ENCODE assay signal across 34 cellular contexts in the genomic region with DNA sequence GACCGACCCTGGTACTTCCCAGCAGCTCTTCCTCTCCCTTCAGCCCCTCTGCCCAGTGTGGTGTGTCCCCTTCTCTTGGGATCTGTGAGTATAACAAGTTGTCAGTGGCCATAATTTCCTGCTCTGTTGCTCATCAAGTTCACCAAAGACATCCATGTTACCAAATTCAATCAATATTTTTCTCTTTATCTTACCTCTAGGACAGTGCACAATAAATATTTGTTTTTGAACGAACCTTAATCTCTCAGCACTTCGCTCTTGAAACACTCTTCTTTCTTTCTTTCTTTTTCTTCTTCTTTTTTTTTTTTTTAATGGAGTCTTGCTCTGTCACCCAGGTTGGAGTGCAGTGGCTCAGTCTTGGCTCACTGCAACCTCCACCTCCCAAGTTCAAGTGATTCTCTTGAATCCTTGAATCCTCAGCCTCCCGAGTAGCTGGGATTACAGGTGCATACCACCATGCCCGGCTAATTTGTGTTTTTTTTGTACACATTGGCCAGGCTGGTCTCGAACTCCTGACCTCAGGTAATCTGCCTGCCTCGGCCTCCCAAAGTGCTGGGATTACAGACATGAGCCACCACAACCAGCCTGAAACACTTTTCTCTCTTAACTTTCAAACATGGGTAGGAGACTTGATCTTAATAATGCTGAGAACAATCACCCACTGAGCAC. TPM values are rescaled to one million over a fixed set of nuclear protein-coding genes. Genes with fewer than 3 reads are reported as not detected.
DNase-seq lines count a peak whose midpoint lies in the region; ATAC-seq, FAIRE-seq and TF ChIP-seq lines count a peak whose summit lies in the region.
"Had no signal": no experiment of that assay in that cellular context is flagged by ENCODE, and none has a peak within 500 bp of the region (broad histone marks: within the 10 kb centered on the region; RNA-seq: fewer than 3 reads in every experiment).

No MANE protein-coding gene starts in this region.

- TF ChIP-seq POLR2A in HepG2 (IDR thresholded peaks at IDR 0.05; ENCODE audit: insufficient read depth in 1 of 2, low read depth in 2 of 2, low read length in 2 of 2) (no peak), right lobe of liver (IDR thresholded peaks at IDR 0.05) (no peak)

- peaks cover 0 to 7% of the 10 kb centered on the region in 2 donors for H3K4me1 ChIP-seq in kidney (ENCODE audit: control insufficient read depth in 1 of 2, insufficient read depth in 1 of 2, low read depth in 1 of 2, low read length in 2 of 2)
- peaks cover 19% of the 10 kb centered on the region for H3K4me1 ChIP-seq in HepG2 (ENCODE audit: insufficient read depth, low read length)
- H3K4me1 ChIP-seq in right lobe of liver = peaks cover 0 to 19% (median 3%) of the 10 kb centered on the region in 4 donors
- H3K4me1 ChIP-seq: BE2C, BLaER1 had no signal

- WGBS in HepG2 (ENCODE audit: low lambda C conversion rate) = 3% methylated on average over 7 of the region's 7 CpGs
- WGBS in right lobe of liver (ENCODE audit: insufficient coverage, low coverage, low lambda C conversion rate, missing lambda C conversion rate) = 32% methylated on average over 6 of the region's 7 CpGs

- FAIRE-seq in kidney (lab: Jason Lieb, UNC) (no peak), HepG2 (lab: Jason Lieb, UNC) (no peak)
- FAIRE-seq: A204.1, GM12878, GM12892, GM18507, GM19239 had no signal

- no peak overlapping the region for H2AFZ ChIP-seq in HepG2 (ENCODE audit: low read length)

- no peaks in the 10 kb centered on the region for H4K20me1 ChIP-seq in HepG2 (ENCODE audit: insufficient read depth, low read length)
- H4K20me1 ChIP-seq: BLaER1 had no signal

- H3K27ac ChIP-seq in kidney (ENCODE audit: low read depth in 2 of 2, low read length in 2 of 2) (peak overlapping the region; percentile 56 to 81), HepG2 (ENCODE audit: extremely low read length, insufficient read depth, low read length) (no peak overlapping the region), right lobe of liver (peak overlapping the region in 1 of 3 donors; percentile 24)
- H3K27ac ChIP-seq: BLaER1 had no signal

- intact Hi-C loops in kidney (cut with DNase I) (no loop called here), HepG2 (cut with micrococcal nuclease; ENCODE audit: unreplicated experiment) (no loop called here), right lobe of liver (cut with DNase I) (no loop called here)

- ATAC-seq in HepG2 = peak; percentile 60
- peak; percentile 69 to 83 (median 76) for ATAC-seq in right lobe of liver
- ATAC-seq in GM19324 (IDR thresholded peaks at IDR 0.05; ENCODE audit: low FRiP score, unreplicated experiment) = no peak
- no peak for ATAC-seq in stimulated activated memory B cell treated with anti-CD40 and anti-IgM and Interleukin-4, amounts not matched to agents 10 μg/mL and 1 μg/mL and 100 μg/mL, for 72 hours
- ATAC-seq: GM12878 had no signal

- H3K4me2 ChIP-seq in HepG2 (ENCODE audit: low read depth, low read length) = peak overlapping the region; percentile 28; the same call in 1 of the 2 replicates
- H3K4me2 ChIP-seq: BLaER1 had no signal

- no peak for DNase-seq in kidney
- no peak for DNase-seq in HepG2 (ENCODE audit: low spot score)
- DNase-seq in right lobe of liver = no peak
- DNase-seq in progenitor cell of endocrine pancreas (ENCODE audit: low spot score, unreplicated experiment) = no peak
- DNase-seq in SHP77 (lab: John Stamatoyannopoulos, UW) = no peak
- no peak for DNase-seq in H4 (ENCODE audit: low spot score)
- DNase-seq: 8988T; ACHN; BE2C; C1 segment of cervical spinal cord; CD4-positive, alpha-beta memory T cell; CD4-positive, CD25-positive, alpha-beta regulatory T cell; CD8-positive, alpha-beta memory T cell; COR-L47; DMS 273 treated with DMSO at 0.1 percent for 48 hours; DMS153; DMS53; DMS79; DND-41; EL; GDM1 had no signal

- no TSS peak for BruUV-seq in HepG2 (replicated peaks; lab: Mats Ljungman, UMichigan)

- peaks cover 14% of the 10 kb centered on the region for H3K4me1 Mint-ChIP-seq in progenitor cell of endocrine pancreas (ENCODE audit: low read depth)
- H3K4me1 Mint-ChIP-seq in stimulated activated memory B cell treated with anti-CD40 and anti-IgM and Interleukin-4, amounts not matched to agents 10 μg/mL and 1 μg/mL and 100 μg/mL, for 72 hours = no peaks in the 10 kb centered on the region
- H3K4me1 Mint-ChIP-seq: CD14-positive monocyte; CD4-positive, alpha-beta memory T cell; CD4-positive, CD25-positive, alpha-beta regulatory T cell; CD8-positive, alpha-beta memory T cell had no signal

- no peak overlapping the region for H3K4me3 Mint-ChIP-seq in progenitor cell of endocrine pancreas (ENCODE audit: low read depth)
- H3K4me3 Mint-ChIP-seq in stimulated activated memory B cell treated with anti-CD40 and anti-IgM and Interleukin-4, amounts not matched to agents 10 μg/mL and 1 μg/mL and 100 μg/mL, for 72 hours = no peak overlapping the region
- H3K4me3 Mint-ChIP-seq: CD14-positive monocyte; CD4-positive, alpha-beta memory T cell; CD4-positive, CD25-positive, alpha-beta regulatory T cell; CD8-positive, alpha-beta memory T cell had no signal

- H3K79me2 ChIP-seq in HepG2 (ENCODE audit: insufficient read depth, low read length) = no peaks in the 10 kb centered on the region

- 0 out of 4 replicates have a peak, but pooled peaks of 1 of the 2 experiments have one; percentile 25 for TF ChIP-seq EP300 in HepG2 (IDR thresholded peaks at IDR 0.05; ENCODE audit: low read depth in 2 of 2, low read length in 2 of 2)
- no peak for TF ChIP-seq EP300 in HepG2 (CRISPR knock-in tag; IDR thresholded peaks at IDR 0.05; ENCODE audit: borderline replicate concordance)

- H3K9me3 ChIP-seq in kidney (ENCODE audit: control insufficient read depth in 1 of 2, low read length in 2 of 2) (no peaks in the 10 kb centered on the region), HepG2 (ENCODE audit: low read length) (no peaks in the 10 kb centered on the region), right lobe of liver (no peaks in the 10 kb centered on the region)
- H3K9me3 ChIP-seq: BE2C, BLaER1 had no signal

- H3K27ac Mint-ChIP-seq in progenitor cell of endocrine pancreas = peak overlapping the region; percentile 10
- H3K27ac Mint-ChIP-seq in stimulated activated memory B cell treated with anti-CD40 and anti-IgM and Interleukin-4, amounts not matched to agents 10 μg/mL and 1 μg/mL and 100 μg/mL, for 72 hours = no peak overlapping the region
- H3K27ac Mint-ChIP-seq: CD14-positive monocyte; CD4-positive, alpha-beta memory T cell; CD4-positive, CD25-positive, alpha-beta regulatory T cell; CD8-positive, alpha-beta memory T cell had no signal

- in situ Hi-C loops in HepG2 (cut with HindIII; ENCODE audit: extremely low pct_ligation_motif_present, low pct_unique_long_range_greater_than_20kb) = no loop called here

- H3K9me3 Mint-ChIP-seq in progenitor cell of endocrine pancreas (ENCODE audit: low read depth) = peaks cover 5% of the 10 kb centered on the region
- peaks cover 3% of the 10 kb centered on the region for H3K9me3 Mint-ChIP-seq in stimulated activated memory B cell treated with anti-CD40 and anti-IgM and Interleukin-4, amounts not matched to agents 10 μg/mL and 1 μg/mL and 100 μg/mL, for 72 hours

- TF ChIP-seq RAD21 in HepG2 (CRISPR knock-in tag; IDR thresholded peaks at IDR 0.05) = no peak

- no peak overlapping the region for H3K4me3 ChIP-seq in kidney (ENCODE audit: low read length in 2 of 2)
- H3K4me3 ChIP-seq in HepG2 (replicated peaks in 1 of 3; ENCODE audit: insufficient read depth in 1 of 3, low read depth in 2 of 3, low read length in 3 of 3) = no peak overlapping the region
- no peak overlapping the region for H3K4me3 ChIP-seq in right lobe of liver
- H3K4me3 ChIP-seq: BLaER1, GM12878 had no signal

- peaks cover 24% of the 10 kb centered on the region for H3K27me3 Mint-ChIP-seq in progenitor cell of endocrine pancreas
- no peaks in the 10 kb centered on the region for H3K27me3 Mint-ChIP-seq in stimulated activated memory B cell treated with anti-CD40 and anti-IgM and Interleukin-4, amounts not matched to agents 10 μg/mL and 1 μg/mL and 100 μg/mL, for 72 hours

- H3K9ac ChIP-seq in kidney (ENCODE audit: low read length in 2 of 2) (no peak overlapping the region), HepG2 (ENCODE audit: insufficient read depth, low read depth, low read length) (no peak overlapping the region)
- H3K9ac ChIP-seq: BLaER1 had no signal

- H3K27me3 ChIP-seq in HepG2 (ENCODE audit: control insufficient read depth in 1 of 2, insufficient read depth in 2 of 2, low read length in 2 of 2) (peaks cover 0 to 4% of the 10 kb centered on the region in 2 experiments; a peak in 1 of 5 replicates), right lobe of liver (no peaks in the 10 kb centered on the region)
- H3K27me3 ChIP-seq: BE2C, BLaER1 had no signal

- no peaks in the 10 kb centered on the region for H3K36me3 Mint-ChIP-seq in progenitor cell of endocrine pancreas (ENCODE audit: insufficient read depth)
- no peaks in the 10 kb centered on the region for H3K36me3 Mint-ChIP-seq in stimulated activated memory B cell treated with anti-CD40 and anti-IgM and Interleukin-4, amounts not matched to agents 10 μg/mL and 1 μg/mL and 100 μg/mL, for 72 hours
- H3K36me3 Mint-ChIP-seq: CD14-positive monocyte; CD4-positive, alpha-beta memory T cell; CD4-positive, CD25-positive, alpha-beta regulatory T cell; CD8-positive, alpha-beta memory T cell had no signal

- POLR2A ChIA-PET in HepG2 (lab: Yijun Ruan, JAX) = no interaction called here

- TF ChIP-seq CTCF in kidney (IDR thresholded peaks at IDR 0.05; ENCODE audit: borderline replicate concordance, extremely low read depth, insufficient read depth) = no peak
- TF ChIP-seq CTCF in HepG2 (CRISPR knock-in tag; IDR thresholded peaks at IDR 0.05) = no peak
- TF ChIP-seq CTCF in right lobe of liver (IDR thresholded peaks at IDR 0.05) = no peak
- TF ChIP-seq CTCF in progenitor cell of endocrine pancreas (IDR thresholded peaks at IDR 0.05; ENCODE audit: unreplicated experiment) = no peak

- CTCF ChIA-PET in HepG2 (lab: Yijun Ruan, JAX; ENCODE audit: low intra/inter-chr PET ratio, low total read pairs) = no interaction called here

- H3K36me3 ChIP-seq in kidney (ENCODE audit: control insufficient read depth in 1 of 2, insufficient read depth in 2 of 2, low read length in 2 of 2) (no peaks in the 10 kb centered on the region), HepG2 (replicated peaks in 1 of 2; ENCODE audit: control insufficient read depth in 1 of 2, insufficient read depth in 2 of 2, low read length in 2 of 2) (no peaks in the 10 kb centered on the region), right lobe of liver (no peaks in the 10 kb centered on the region)
- H3K36me3 ChIP-seq: BE2C, BLaER1 had no signal

RNA-seq across cellular contexts. Expression of gene UMOD, which starts 2.7 kb away (rescaled TPM):
- total RNA-seq in kidney = 65.7 TPM
- 4,168 TPM for polyA plus RNA-seq in kidney (ENCODE audit: insufficient read depth, low read depth, low replicate concordance)
- total RNA-seq in HepG2 (2016; rRNA removed; fragmentation: Illumina TruSeq; extraction: Trizol) = not detected in 2 replicates
- total RNA-seq in HepG2 (2016; cell fraction: cytosol; rRNA removed; fragmentation: Illumina TruSeq; extraction: Trizol; ENCODE audit: low read depth) = not detected in 2 replicates
- not detected in 2 replicates for total RNA-seq in HepG2 (2016; cell fraction: insoluble cytoplasmic fraction; rRNA removed; fragmentation: Illumina TruSeq; extraction: Trizol)
- not detected in 2 replicates for total RNA-seq in HepG2 (2016; cell fraction: membrane; rRNA removed; fragmentation: Illumina TruSeq; extraction: Trizol)
- not detected in 2 replicates for total RNA-seq in HepG2 (2016; cell fraction: nucleus; rRNA removed; fragmentation: Illumina TruSeq; extraction: Trizol)
- polyA plus RNA-seq in HepG2 (2011; rRNA removed) = not detected in 2 replicates
- not detected in 2 replicates for polyA plus RNA-seq in HepG2 (2011; cell fraction: cytosol; rRNA removed)
- polyA plus RNA-seq in HepG2 (2011; cell fraction: nucleus; rRNA removed) = not detected in 2 replicates
- polyA plus RNA-seq in HepG2 (2012) = not detected in 2 replicates
- not detected in 2 replicates for polyA plus RNA-seq in HepG2 (2016; cell fraction: cytosol; fragmentation: Illumina TruSeq; extraction: Trizol; ENCODE audit: low read depth)
- polyA plus RNA-seq in HepG2 (2016; cell fraction: insoluble cytoplasmic fraction; fragmentation: Illumina TruSeq; extraction: Trizol; ENCODE audit: low read depth) = not detected in 2 replicates
- polyA plus RNA-seq in HepG2 (2016; cell fraction: membrane; fragmentation: Illumina TruSeq; extraction: Trizol; ENCODE audit: low read depth) = not detected in 2 replicates
- not detected in 2 replicates for polyA plus RNA-seq in HepG2 (2016; cell fraction: nucleus; fragmentation: Illumina TruSeq; extraction: Trizol; ENCODE audit: insufficient read depth, low read depth)
- polyA minus RNA-seq in HepG2 (2011; rRNA and poly(A)+ RNA removed; ENCODE audit: low replicate concordance) = not detected in 2 replicates
- not detected in 2 replicates for polyA minus RNA-seq in HepG2 (2011; cell fraction: cytosol; rRNA and poly(A)+ RNA removed)
- polyA minus RNA-seq in HepG2 (2011; cell fraction: nucleus; rRNA and poly(A)+ RNA removed) = not detected in 2 replicates
- total RNA-seq in right lobe of liver = not detected
- total RNA-seq in progenitor cell of endocrine pancreas = 0.11 TPM in 1 of 2 replicates, not detected in the other
- total RNA-seq in H4 (2014; rRNA removed; shearing (Covaris generic)) = not detected in 2 replicates
- total RNA-seq: A673; CD4-positive, alpha-beta memory T cell; CD4-positive, CD25-positive, alpha-beta regulatory T cell; CD8-positive, alpha-beta memory T cell; Daoy; G401; GM12878 had no signal
- polyA plus RNA-seq: AG04450; CD14-positive monocyte; CD4-positive, alpha-beta memory T cell; CD4-positive, CD25-positive, alpha-beta regulatory T cell; CD8-positive, alpha-beta memory T cell; GM12878 had no signal

RNA-seq across cellular contexts. Expression of gene GP2, which starts 27.9 kb away (rescaled TPM):
- total RNA-seq in kidney (0.94 TPM), HepG2 (2016; rRNA removed; fragmentation: Illumina TruSeq; extraction: Trizol) (0.69 and 0.88 TPM in 2 replicates), right lobe of liver (under 1 TPM in 1 of 6 experiments, not detected in 5; 0.12 TPM), progenitor cell of endocrine pancreas (13.4 and 17.8 TPM in 2 replicates)
- polyA plus RNA-seq in kidney (ENCODE audit: insufficient read depth, low read depth, low replicate concordance) (9.3 TPM), HepG2 (2011; rRNA removed) (0.15 and 0.25 TPM in 2 replicates)
- 0.30 TPM in 1 of 2 replicates, not detected in the other for total RNA-seq in HepG2 (2016; cell fraction: cytosol; rRNA removed; fragmentation: Illumina TruSeq; extraction: Trizol; ENCODE audit: low read depth)
- 0.49 and 0.76 TPM in 2 replicates for total RNA-seq in HepG2 (2016; cell fraction: insoluble cytoplasmic fraction; rRNA removed; fragmentation: Illumina TruSeq; extraction: Trizol)
- total RNA-seq in HepG2 (2016; cell fraction: membrane; rRNA removed; fragmentation: Illumina TruSeq; extraction: Trizol) = 0.34 and 0.48 TPM in 2 replicates
- total RNA-seq in HepG2 (2016; cell fraction: nucleus; rRNA removed; fragmentation: Illumina TruSeq; extraction: Trizol) = 0.93 and 1.8 TPM in 2 replicates
- polyA plus RNA-seq in HepG2 (2011; cell fraction: cytosol; rRNA removed) = 0.19 and 0.36 TPM in 2 replicates
- 0.16 TPM in 1 of 2 replicates, not detected in the other for polyA plus RNA-seq in HepG2 (2011; cell fraction: nucleus; rRNA removed)
- not detected in 2 replicates for polyA plus RNA-seq in HepG2 (2012)
- polyA plus RNA-seq in HepG2 (2016; cell fraction: cytosol; fragmentation: Illumina TruSeq; extraction: Trizol; ENCODE audit: low read depth) = 0.09 and 0.18 TPM in 2 replicates
- 0.34 and 0.84 TPM in 2 replicates for polyA plus RNA-seq in HepG2 (2016; cell fraction: insoluble cytoplasmic fraction; fragmentation: Illumina TruSeq; extraction: Trizol; ENCODE audit: low read depth)
- polyA plus RNA-seq in HepG2 (2016; cell fraction: membrane; fragmentation: Illumina TruSeq; extraction: Trizol; ENCODE audit: low read depth) = 0.08 TPM in 1 of 2 replicates, not detected in the other
- polyA plus RNA-seq in HepG2 (2016; cell fraction: nucleus; fragmentation: Illumina TruSeq; extraction: Trizol; ENCODE audit: insufficient read depth, low read depth) = 0.73 and 1.5 TPM in 2 replicates
- 0.24 TPM in 1 of 2 replicates, not detected in the other for polyA minus RNA-seq in HepG2 (2011; rRNA and poly(A)+ RNA removed; ENCODE audit: low replicate concordance)
- polyA minus RNA-seq in HepG2 (2011; cell fraction: cytosol; rRNA and poly(A)+ RNA removed) = not detected in 2 replicates
- polyA minus RNA-seq in HepG2 (2011; cell fraction: nucleus; rRNA and poly(A)+ RNA removed) = not detected in 2 replicates
- not detected in 2 replicates for total RNA-seq in H4 (2014; rRNA removed; shearing (Covaris generic))
- total RNA-seq: A673; CD4-positive, alpha-beta memory T cell; CD4-positive, CD25-positive, alpha-beta regulatory T cell; CD8-positive, alpha-beta memory T cell; Daoy; G401 had no signal
- polyA plus RNA-seq: AG04450; CD14-positive monocyte; CD4-positive, alpha-beta memory T cell; CD4-positive, CD25-positive, alpha-beta regulatory T cell; CD8-positive, alpha-beta memory T cell; GM12878 had no signal

RNA-seq across cellular contexts. Expression of gene PDILT, which starts 49.3 kb away (rescaled TPM):
- total RNA-seq in kidney = not detected
- not detected for polyA plus RNA-seq in kidney (ENCODE audit: insufficient read depth, low read depth, low replicate concordance)
- total RNA-seq in HepG2 (2016; rRNA removed; fragmentation: Illumina TruSeq; extraction: Trizol) = not detected in 2 replicates
- total RNA-seq in HepG2 (2016; cell fraction: cytosol; rRNA removed; fragmentation: Illumina TruSeq; extraction: Trizol; ENCODE audit: low read depth) = not detected in 2 replicates
- not detected in 2 replicates for total RNA-seq in HepG2 (2016; cell fraction: insoluble cytoplasmic fraction; rRNA removed; fragmentation: Illumina TruSeq; extraction: Trizol)
- not detected in 2 replicates for total RNA-seq in HepG2 (2016; cell fraction: membrane; rRNA removed; fragmentation: Illumina TruSeq; extraction: Trizol)
- not detected in 2 replicates for total RNA-seq in HepG2 (2016; cell fraction: nucleus; rRNA removed; fragmentation: Illumina TruSeq; extraction: Trizol)
- 0.12 TPM in 1 of 2 replicates, not detected in the other for polyA plus RNA-seq in HepG2 (2011; rRNA removed)
- polyA plus RNA-seq in HepG2 (2011; cell fraction: cytosol; rRNA removed) = not detected in 2 replicates
- not detected in 2 replicates for polyA plus RNA-seq in HepG2 (2011; cell fraction: nucleus; rRNA removed)
- polyA plus RNA-seq in HepG2 (2012) = 0.07 and 0.16 TPM in 2 replicates
- not detected in 2 replicates for polyA plus RNA-seq in HepG2 (2016; cell fraction: cytosol; fragmentation: Illumina TruSeq; extraction: Trizol; ENCODE audit: low read depth)
- polyA plus RNA-seq in HepG2 (2016; cell fraction: insoluble cytoplasmic fraction; fragmentation: Illumina TruSeq; extraction: Trizol; ENCODE audit: low read depth) = not detected in 2 replicates
- polyA plus RNA-seq in HepG2 (2016; cell fraction: membrane; fragmentation: Illumina TruSeq; extraction: Trizol; ENCODE audit: low read depth) = not detected in 2 replicates
- not detected in 2 replicates for polyA plus RNA-seq in HepG2 (2016; cell fraction: nucleus; fragmentation: Illumina TruSeq; extraction: Trizol; ENCODE audit: insufficient read depth, low read depth)
- polyA minus RNA-seq in HepG2 (2011; rRNA and poly(A)+ RNA removed; ENCODE audit: low replicate concordance) = 0.10 TPM in 1 of 2 replicates, not detected in the other
- polyA minus RNA-seq in HepG2 (2011; cell fraction: cytosol; rRNA and poly(A)+ RNA removed) = not detected in 2 replicates
- polyA minus RNA-seq in HepG2 (2011; cell fraction: nucleus; rRNA and poly(A)+ RNA removed) = not detected in 2 replicates
- not detected for total RNA-seq in right lobe of liver
- not detected in 2 replicates for total RNA-seq in progenitor cell of endocrine pancreas
- not detected in 2 replicates for total RNA-seq in H4 (2014; rRNA removed; shearing (Covaris generic))
- total RNA-seq: A673; CD4-positive, alpha-beta memory T cell; CD4-positive, CD25-positive, alpha-beta regulatory T cell; CD8-positive, alpha-beta memory T cell; Daoy; G401; GM12878 had no signal
- polyA plus RNA-seq: AG04450; CD14-positive monocyte; CD4-positive, alpha-beta memory T cell; CD4-positive, CD25-positive, alpha-beta regulatory T cell; CD8-positive, alpha-beta memory T cell; GM12878 had no signal

RNA-seq across cellular contexts. Expression of gene ACSM5, which starts 54.1 kb away (rescaled TPM):
- 8.6 TPM for total RNA-seq in kidney
- polyA plus RNA-seq in kidney (ENCODE audit: insufficient read depth, low read depth, low replicate concordance) = 22.8 TPM
- total RNA-seq in HepG2 (2016; rRNA removed; fragmentation: Illumina TruSeq; extraction: Trizol) = 9.1 and 11.1 TPM in 2 replicates
- total RNA-seq in HepG2 (2016; cell fraction: cytosol; rRNA removed; fragmentation: Illumina TruSeq; extraction: Trizol; ENCODE audit: low read depth) = 1.5 and 2.0 TPM in 2 replicates
- 9.2 and 10.1 TPM in 2 replicates for total RNA-seq in HepG2 (2016; cell fraction: insoluble cytoplasmic fraction; rRNA removed; fragmentation: Illumina TruSeq; extraction: Trizol)
- total RNA-seq in HepG2 (2016; cell fraction: membrane; rRNA removed; fragmentation: Illumina TruSeq; extraction: Trizol) = 2.9 and 3.0 TPM in 2 replicates
- 5.0 and 5.8 TPM in 2 replicates for total RNA-seq in HepG2 (2016; cell fraction: nucleus; rRNA removed; fragmentation: Illumina TruSeq; extraction: Trizol)
- polyA plus RNA-seq in HepG2 (2011; rRNA removed) = 15.0 and 21.0 TPM in 2 replicates
- 10.9 and 16.3 TPM in 2 replicates for polyA plus RNA-seq in HepG2 (2011; cell fraction: cytosol; rRNA removed)
- 25.0 and 31.6 TPM in 2 replicates for polyA plus RNA-seq in HepG2 (2011; cell fraction: nucleus; rRNA removed)
- polyA plus RNA-seq in HepG2 (2012) = 12.0 and 19.6 TPM in 2 replicates
- 0.52 and 0.78 TPM in 2 replicates for polyA plus RNA-seq in HepG2 (2016; cell fraction: cytosol; fragmentation: Illumina TruSeq; extraction: Trizol; ENCODE audit: low read depth)
- polyA plus RNA-seq in HepG2 (2016; cell fraction: insoluble cytoplasmic fraction; fragmentation: Illumina TruSeq; extraction: Trizol; ENCODE audit: low read depth) = 7.3 and 9.9 TPM in 2 replicates
- polyA plus RNA-seq in HepG2 (2016; cell fraction: membrane; fragmentation: Illumina TruSeq; extraction: Trizol; ENCODE audit: low read depth) = 1.1 and 1.3 TPM in 2 replicates
- polyA plus RNA-seq in HepG2 (2016; cell fraction: nucleus; fragmentation: Illumina TruSeq; extraction: Trizol; ENCODE audit: insufficient read depth, low read depth) = 9.9 and 11.0 TPM in 2 replicates
- 17.5 TPM in 1 of 2 replicates, not detected in the other for polyA minus RNA-seq in HepG2 (2011; rRNA and poly(A)+ RNA removed; ENCODE audit: low replicate concordance)
- 5.7 and 7.6 TPM in 2 replicates for polyA minus RNA-seq in HepG2 (2011; cell fraction: cytosol; rRNA and poly(A)+ RNA removed)
- polyA minus RNA-seq in HepG2 (2011; cell fraction: nucleus; rRNA and poly(A)+ RNA removed) = 17.1 and 30.2 TPM in 2 replicates
- 100 to 1,000 TPM in 4 of 6 experiments, 10 to 100 TPM in 2; 45.8 to 231 (median 151) TPM for total RNA-seq in right lobe of liver
- not detected in 2 replicates for total RNA-seq in progenitor cell of endocrine pancreas
- 1.1 TPM in 1 of 2 replicates, not detected in the other for total RNA-seq in H4 (2014; rRNA removed; shearing (Covaris generic))
- total RNA-seq: A673; CD4-positive, alpha-beta memory T cell; CD4-positive, CD25-positive, alpha-beta regulatory T cell; CD8-positive, alpha-beta memory T cell; G401 had no signal
- polyA plus RNA-seq: AG04450; CD4-positive, alpha-beta memory T cell; CD4-positive, CD25-positive, alpha-beta regulatory T cell; CD8-positive, alpha-beta memory T cell had no signal

Comparison
In these comparisons a context has a peak if more than half of its experiments do, and no peak if none do; other contexts are left out.
1. ATAC-seq: peak in HepG2 (single experiment) and right lobe of liver (4 of 4); none in GM19324 (single experiment) and stimulated activated memory B cell treated with anti-CD40 and anti-IgM and Interleukin-4, amounts not matched to agents 10 μg/mL and 1 μg/mL and 100 μg/mL, for 72 hours (single experiment).
2. RNA of gene UMOD, which starts 2.7 kb away (total RNA-seq): 65.7 TPM in kidney (single experiment); not detected in HepG2, not detected in right lobe of liver, 0.11 TPM in progenitor cell of endocrine pancreas and not detected in H4; every median in the first group is over 10 times any median in the second.